1 cellular context compared by ENCODE assay signal in the genomic region with DNA sequence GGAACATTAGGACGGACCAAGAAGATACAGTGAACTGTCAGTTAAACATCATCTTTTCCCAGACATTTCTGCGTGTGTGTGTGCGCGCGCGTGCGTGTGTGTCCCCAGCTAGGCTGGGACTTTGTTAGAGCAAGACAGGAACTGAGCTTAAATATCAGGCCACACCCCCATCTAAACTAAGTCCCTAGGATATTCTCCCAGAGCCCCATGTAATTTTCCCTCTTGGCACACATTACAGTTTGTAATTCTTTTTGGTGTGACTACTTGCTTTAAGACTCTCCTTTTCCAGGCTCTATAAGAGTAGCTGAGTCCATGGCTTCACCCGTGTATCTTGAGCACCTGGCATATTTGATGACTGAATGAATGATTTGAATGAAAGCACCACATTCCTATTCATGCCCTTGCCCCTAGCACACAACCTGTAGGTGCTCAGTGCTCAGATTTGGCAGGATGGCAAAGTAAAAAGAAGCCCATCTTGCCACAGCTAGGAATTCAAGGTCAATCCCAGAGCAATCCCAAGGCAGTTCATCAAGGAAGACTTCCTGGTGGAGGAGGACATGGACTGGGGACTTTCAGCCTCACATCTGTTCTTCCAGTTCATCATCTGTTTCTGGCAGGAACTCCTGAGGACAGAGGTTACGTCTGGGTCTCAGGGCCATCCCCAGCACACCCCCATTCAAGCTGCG.
TF ChIP-seq lines count a peak whose summit lies in the region.

No MANE protein-coding gene starts in this region.

TF ChIP-seq in K562, 482 proteins besides CTCF, POLR2A, EP300 and RAD21 (continued from another document):
- TF ChIP-seq, protein P1, sequence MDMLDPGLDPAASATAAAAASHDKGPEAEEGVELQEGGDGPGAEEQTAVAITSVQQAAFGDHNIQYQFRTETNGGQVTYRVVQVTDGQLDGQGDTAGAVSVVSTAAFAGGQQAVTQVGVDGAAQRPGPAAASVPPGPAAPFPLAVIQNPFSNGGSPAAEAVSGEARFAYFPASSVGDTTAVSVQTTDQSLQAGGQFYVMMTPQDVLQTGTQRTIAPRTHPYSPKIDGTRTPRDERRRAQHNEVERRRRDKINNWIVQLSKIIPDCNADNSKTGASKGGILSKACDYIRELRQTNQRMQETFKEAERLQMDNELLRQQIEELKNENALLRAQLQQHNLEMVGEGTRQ (CRISPR knock-in tag; IDR thresholded peaks at IDR 0.05): no peak; the same call in 1 of the 2 replicates
- TF ChIP-seq, protein P2, sequence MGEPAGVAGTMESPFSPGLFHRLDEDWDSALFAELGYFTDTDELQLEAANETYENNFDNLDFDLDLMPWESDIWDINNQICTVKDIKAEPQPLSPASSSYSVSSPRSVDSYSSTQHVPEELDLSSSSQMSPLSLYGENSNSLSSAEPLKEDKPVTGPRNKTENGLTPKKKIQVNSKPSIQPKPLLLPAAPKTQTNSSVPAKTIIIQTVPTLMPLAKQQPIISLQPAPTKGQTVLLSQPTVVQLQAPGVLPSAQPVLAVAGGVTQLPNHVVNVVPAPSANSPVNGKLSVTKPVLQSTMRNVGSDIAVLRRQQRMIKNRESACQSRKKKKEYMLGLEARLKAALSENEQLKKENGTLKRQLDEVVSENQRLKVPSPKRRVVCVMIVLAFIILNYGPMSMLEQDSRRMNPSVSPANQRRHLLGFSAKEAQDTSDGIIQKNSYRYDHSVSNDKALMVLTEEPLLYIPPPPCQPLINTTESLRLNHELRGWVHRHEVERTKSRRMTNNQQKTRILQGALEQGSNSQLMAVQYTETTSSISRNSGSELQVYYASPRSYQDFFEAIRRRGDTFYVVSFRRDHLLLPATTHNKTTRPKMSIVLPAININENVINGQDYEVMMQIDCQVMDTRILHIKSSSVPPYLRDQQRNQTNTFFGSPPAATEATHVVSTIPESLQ (CRISPR knock-in tag; IDR thresholded peaks at IDR 0.05): peak; percentile 21; the same call in 1 of the 2 replicates
- TF ChIP-seq ADNP (tag; IDR thresholded peaks at IDR 0.05) (peak; percentile 91), EZH2 (IDR thresholded peaks at IDR 0.05; ENCODE audit: borderline replicate concordance, low read depth, low read length) (no peak), SMARCB1 (IDR thresholded peaks at IDR 0.05; ENCODE audit: insufficient read length, low read depth) (peak; percentile 83), CBFA2T3 (IDR thresholded peaks at IDR 0.05) (peak; percentile 89), ZNF274 (IDR thresholded peaks at IDR 0.05; ENCODE audit: borderline replicate concordance, low read depth, low read length) (no peak), HIVEP1 (CRISPR knock-in tag; IDR thresholded peaks at IDR 0.05) (peak; percentile 61; the same call in 1 of the 2 replicates), DACH1 (IDR thresholded peaks at IDR 0.05; ENCODE audit: partially characterized antibody) (peak; percentile 97), RBM25 (IDR thresholded peaks at IDR 0.05; ENCODE audit: low read depth, low read length, severe bottlenecking) (peak; percentile 89), ZNF263 (CRISPR knock-in tag; IDR thresholded peaks at IDR 0.05; ENCODE audit: borderline replicate concordance) (0 out of 2 replicates have a peak, but pooled peaks have one; percentile 23), CHD4 (IDR thresholded peaks at IDR 0.05; ENCODE audit: insufficient read depth, insufficient replicate concordance, low read depth, low read length, poor library complexity, severe bottlenecking) (peak; percentile 88), SMARCA5 (IDR thresholded peaks at IDR 0.05) (peak; percentile 97), YY1 (IDR thresholded peaks at IDR 0.05; ENCODE audit: borderline replicate concordance in 1 of 3, control insufficient read depth in 1 of 3, extremely low read depth in 1 of 3, insufficient read depth in 3 of 3, insufficient read length in 1 of 3, insufficient replicate concordance in 2 of 3, low read depth in 1 of 3, low read length in 2 of 3) (peak in 1 of 3 experiments; percentile 68), ZC3H8 (IDR thresholded peaks at IDR 0.05) (0 out of 2 replicates have a peak, but pooled peaks have one; percentile 31), BCOR (IDR thresholded peaks at IDR 0.05) (peak; percentile 95), PHF21A (IDR thresholded peaks at IDR 0.05; ENCODE audit: borderline replicate concordance, low read depth) (peak; percentile 19; the same call in 1 of the 2 replicates), U2AF2 (optimal IDR thresholded peaks at IDR 0.05; ENCODE audit: low read depth, low read length) (no peak), DPF2 (IDR thresholded peaks at IDR 0.05) (no peak)
- TF ChIP-seq, protein P3, sequence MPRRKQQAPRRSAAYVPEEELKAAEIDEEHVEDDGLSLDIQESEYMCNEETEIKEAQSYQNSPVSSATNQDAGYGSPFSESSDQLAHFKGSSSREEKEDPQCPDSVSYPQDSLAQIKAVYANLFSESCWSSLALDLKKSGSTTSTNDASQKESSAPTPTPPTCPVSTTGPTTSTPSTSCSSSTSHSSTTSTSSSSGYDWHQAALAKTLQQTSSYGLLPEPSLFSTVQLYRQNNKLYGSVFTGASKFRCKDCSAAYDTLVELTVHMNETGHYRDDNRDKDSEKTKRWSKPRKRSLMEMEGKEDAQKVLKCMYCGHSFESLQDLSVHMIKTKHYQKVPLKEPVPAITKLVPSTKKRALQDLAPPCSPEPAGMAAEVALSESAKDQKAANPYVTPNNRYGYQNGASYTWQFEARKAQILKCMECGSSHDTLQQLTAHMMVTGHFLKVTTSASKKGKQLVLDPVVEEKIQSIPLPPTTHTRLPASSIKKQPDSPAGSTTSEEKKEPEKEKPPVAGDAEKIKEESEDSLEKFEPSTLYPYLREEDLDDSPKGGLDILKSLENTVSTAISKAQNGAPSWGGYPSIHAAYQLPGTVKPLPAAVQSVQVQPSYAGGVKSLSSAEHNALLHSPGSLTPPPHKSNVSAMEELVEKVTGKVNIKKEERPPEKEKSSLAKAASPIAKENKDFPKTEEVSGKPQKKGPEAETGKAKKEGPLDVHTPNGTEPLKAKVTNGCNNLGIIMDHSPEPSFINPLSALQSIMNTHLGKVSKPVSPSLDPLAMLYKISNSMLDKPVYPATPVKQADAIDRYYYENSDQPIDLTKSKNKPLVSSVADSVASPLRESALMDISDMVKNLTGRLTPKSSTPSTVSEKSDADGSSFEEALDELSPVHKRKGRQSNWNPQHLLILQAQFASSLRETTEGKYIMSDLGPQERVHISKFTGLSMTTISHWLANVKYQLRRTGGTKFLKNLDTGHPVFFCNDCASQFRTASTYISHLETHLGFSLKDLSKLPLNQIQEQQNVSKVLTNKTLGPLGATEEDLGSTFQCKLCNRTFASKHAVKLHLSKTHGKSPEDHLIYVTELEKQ (CRISPR knock-in tag; IDR thresholded peaks at IDR 0.05): no peak
- TF ChIP-seq, protein P4, sequence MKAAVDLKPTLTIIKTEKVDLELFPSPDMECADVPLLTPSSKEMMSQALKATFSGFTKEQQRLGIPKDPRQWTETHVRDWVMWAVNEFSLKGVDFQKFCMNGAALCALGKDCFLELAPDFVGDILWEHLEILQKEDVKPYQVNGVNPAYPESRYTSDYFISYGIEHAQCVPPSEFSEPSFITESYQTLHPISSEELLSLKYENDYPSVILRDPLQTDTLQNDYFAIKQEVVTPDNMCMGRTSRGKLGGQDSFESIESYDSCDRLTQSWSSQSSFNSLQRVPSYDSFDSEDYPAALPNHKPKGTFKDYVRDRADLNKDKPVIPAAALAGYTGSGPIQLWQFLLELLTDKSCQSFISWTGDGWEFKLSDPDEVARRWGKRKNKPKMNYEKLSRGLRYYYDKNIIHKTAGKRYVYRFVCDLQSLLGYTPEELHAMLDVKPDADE (conservative IDR thresholded peaks at IDR 0.05; ENCODE audit: control insufficient read depth, low read depth, low read length): no peak
- TF ChIP-seq, protein P5, sequence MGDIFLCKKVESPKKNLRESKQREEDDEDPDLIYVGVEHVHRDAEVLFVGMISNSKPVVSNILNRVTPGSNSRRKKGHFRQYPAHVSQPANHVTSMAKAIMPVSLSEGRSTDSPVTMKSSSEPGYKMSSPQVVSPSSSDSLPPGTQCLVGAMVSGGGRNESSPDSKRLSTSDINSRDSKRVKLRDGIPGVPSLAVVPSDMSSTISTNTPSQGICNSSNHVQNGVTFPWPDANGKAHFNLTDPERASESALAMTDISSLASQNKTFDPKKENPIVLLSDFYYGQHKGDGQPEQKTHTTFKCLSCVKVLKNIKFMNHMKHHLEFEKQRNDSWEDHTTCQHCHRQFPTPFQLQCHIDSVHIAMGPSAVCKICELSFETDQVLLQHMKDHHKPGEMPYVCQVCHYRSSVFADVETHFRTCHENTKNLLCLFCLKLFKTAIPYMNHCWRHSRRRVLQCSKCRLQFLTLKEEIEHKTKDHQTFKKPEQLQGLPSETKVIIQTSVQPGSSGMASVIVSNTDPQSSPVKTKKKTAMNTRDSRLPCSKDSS (IDR thresholded peaks at IDR 0.05; ENCODE audit: low read depth, partially characterized antibody): no peak
